In genomic region chr18:13605477-13605876, GRCh38 we compare ENCODE assay signal across 22 cellular contexts.
DNase-seq lines count a peak whose midpoint lies in the region; ATAC-seq, FAIRE-seq and TF ChIP-seq lines count a peak whose summit lies in the region.
"Had no signal": no experiment of that assay in that cellular context is flagged by ENCODE, and none has a peak within 500 bp of the region (broad histone marks: within the 10 kb centered on the region; RNA-seq: fewer than 3 reads in every experiment).

No MANE protein-coding gene starts in this region.

- H3K4me3 Mint-ChIP-seq in activated CD8-positive, alpha-beta memory T cell treated with anti-CD3 and anti-CD28 coated beads, Interleukin-2, amount 10 ng/mL, durations not matched to agents 7 days and 5 days = no peak overlapping the region
- H3K4me3 Mint-ChIP-seq in activated T-cell treated with anti-CD3 and anti-CD28 coated beads, Interleukin-2, amount 50 U/mL, for 4 hours = no peak overlapping the region
- H3K4me3 Mint-ChIP-seq: IgD-negative memory B cell had no signal

- no peak for ATAC-seq in activated CD8-positive, alpha-beta memory T cell treated with anti-CD3 and anti-CD28 coated beads, Interleukin-2, amount 10 ng/mL, durations not matched to agents 7 days and 5 days
- no peak for ATAC-seq in activated T-cell treated with anti-CD3 and anti-CD28 coated beads, Interleukin-2, amount 50 U/mL, for 4 hours

- 0 out of 2 replicates have a peak overlapping the region, but pooled peaks have one; percentile 50 for H2BK12ac ChIP-seq in H1 (ENCODE audit: low read depth, low read length)

- TF ChIP-seq EP300 in H1 (IDR thresholded peaks at IDR 0.05; ENCODE audit: borderline replicate concordance in 1 of 2, low read depth in 2 of 2, low read length in 2 of 2) = no peak

- TF ChIP-seq RAD21 in H1 (IDR thresholded peaks at IDR 0.05 in 1 of 2, conservative IDR thresholded peaks at IDR 0.05 in 1 of 2; ENCODE audit: low read depth in 2 of 2, low read length in 2 of 2) = no peak

- H3K4ac ChIP-seq in H1 (replicated peaks; ENCODE audit: insufficient read length, low read depth, low read length) = no peak overlapping the region

- no peak overlapping the region for H4K91ac ChIP-seq in H1 (replicated peaks; ENCODE audit: insufficient read length, low read length)

- no peak overlapping the region for H2BK5ac ChIP-seq in H1 (ENCODE audit: low read depth, low read length)

- H3K56ac ChIP-seq in H1 (replicated peaks; ENCODE audit: insufficient read length, low read depth, low read length) = no peak overlapping the region

- no peak overlapping the region for H2AFZ ChIP-seq in H1 (ENCODE audit: low read length)
- H2AFZ ChIP-seq: GM23248 had no signal

- POLR2A ChIA-PET in H1 (lab: Charles Lee; ENCODE audit: partially characterized antibody) = no interaction called here

- TF ChIP-seq CTCF in H1 (IDR thresholded peaks at IDR 0.05; ENCODE audit: control extremely low read depth in 1 of 3, insufficient read depth in 1 of 3, low read depth in 1 of 3, low read length in 3 of 3) (no peak), Peyer's patch (IDR thresholded peaks at IDR 0.05) (no peak)

- H3K27ac Mint-ChIP-seq in activated CD8-positive, alpha-beta memory T cell treated with anti-CD3 and anti-CD28 coated beads, Interleukin-2, amount 10 ng/mL, durations not matched to agents 7 days and 5 days = no peak overlapping the region

- no peaks in the 10 kb centered on the region for H3K36me3 ChIP-seq in H1 (ENCODE audit: control insufficient read depth in 2 of 4, insufficient read depth in 4 of 4, low read length in 3 of 4)
- no peaks in the 10 kb centered on the region for H3K36me3 ChIP-seq in Peyer's patch

- H4K8ac ChIP-seq in H1 (ENCODE audit: extremely low read depth, insufficient read depth, low read length) = peak overlapping the region; percentile 86; the same call in 1 of the 2 replicates

- peak; percentile 83 for FAIRE-seq in GM12891 (lab: Jason Lieb, UNC)
- FAIRE-seq in H1 (lab: Jason Lieb, UNC) = no peak
- peak; percentile 94 for FAIRE-seq in urothelium cell line (lab: Jason Lieb, UNC)

- H3K27me3 ChIP-seq in H1 (replicated peaks in 1 of 4; ENCODE audit: control insufficient read depth in 3 of 4, extremely low read depth in 1 of 4, insufficient read depth in 3 of 4, low read length in 3 of 4) (peaks cover 0 to 2% (median under 1%) of the 10 kb centered on the region in 4 experiments; a peak in 2 of 7 replicates), Peyer's patch (no peaks in the 10 kb centered on the region)

- 86% methylated on average over 5 of the region's 5 CpGs; no CpG with 5 or more reads in 1 of the 2 experiments for WGBS in H1 (ENCODE audit: extremely low coverage in 1 of 2, insufficient coverage in 1 of 2, insufficient read length in 1 of 2, insufficient replicate concordance in 2 of 2, low coverage in 1 of 2, low lambda C conversion rate in 2 of 2, missing lambda C conversion rate in 1 of 2), 2 experiments

- DNase-seq in activated CD8-positive, alpha-beta memory T cell treated with anti-CD3 and anti-CD28 coated beads, Interleukin-2, amount 10 ng/mL, durations not matched to agents 7 days and 5 days = peak; percentile 38
- DNase-seq in activated CD8-positive, alpha-beta memory T cell treated with anti-CD3 and anti-CD28 coated beads, Interleukin-2, amount 50 U/mL, for 4 hours = no peak
- DNase-seq in GM12891 (ENCODE audit: insufficient read length, low spot score) (no peak), H1 (ENCODE audit: low read depth in 1 of 2, low spot score in 2 of 2) (no peak), urothelium cell line (ENCODE audit: low spot score) (no peak), Peyer's patch (no peak)
- no peak for DNase-seq in activated T-cell treated with anti-CD3 and anti-CD28 coated beads, Interleukin-2, amount 50 U/mL, for 4 hours
- no peak for DNase-seq in stimulated activated CD4-positive, alpha-beta T cell treated with anti-CD3 and anti-CD28 coated beads, Interleukin-1b, Interleukin-23, amount 100 ng/mL, for 48 hours
- DNase-seq: ACHN; Caco-2; DMS153; EL; GM23248; HCEC 1CT; MV-4-11; NCI-H1694 treated with DMSO at 0.1 percent for 48 hours; NCI-H69; NK-92 treated with Interleukin-12 subunit alpha and Interleukin-12 subunit beta, amount 100 ng/mL, for 24 hours; OCI-M1; SHP77 had no signal

- H4K5ac ChIP-seq in H1 (ENCODE audit: insufficient read length, low read depth, low read length) = no peak overlapping the region

- H3K18ac ChIP-seq in H1 (ENCODE audit: extremely low read depth, low read length) = no peak overlapping the region

- no peaks in the 10 kb centered on the region for H3K27me3 Mint-ChIP-seq in activated CD8-positive, alpha-beta memory T cell treated with anti-CD3 and anti-CD28 coated beads, Interleukin-2, amount 10 ng/mL, durations not matched to agents 7 days and 5 days
- no peaks in the 10 kb centered on the region for H3K27me3 Mint-ChIP-seq in activated T-cell treated with anti-CD3 and anti-CD28 coated beads, Interleukin-2, amount 50 U/mL, for 4 hours (ENCODE audit: low read depth)

- H3K9ac ChIP-seq in H1 (replicated peaks in 1 of 4; ENCODE audit: extremely low read depth in 1 of 4, low read depth in 3 of 4, low read length in 3 of 4) = no peak overlapping the region
- H3K9ac ChIP-seq: GM23248 had no signal

- H3K79me2 ChIP-seq in H1 (ENCODE audit: control insufficient read depth in 1 of 2, insufficient read depth in 2 of 2, low read length in 2 of 2) = no peaks in the 10 kb centered on the region

- no peak overlapping the region for H3K27ac ChIP-seq in H1 (ENCODE audit: low read depth, low read length)
- no peak overlapping the region for H3K27ac ChIP-seq in Peyer's patch
- H3K27ac ChIP-seq: GM23248 had no signal

- H2BK120ac ChIP-seq in H1 (replicated peaks; ENCODE audit: low read depth, low read length) = no peak overlapping the region

- H3K23me2 ChIP-seq in H1 (ENCODE audit: low read depth, low read length) = no peaks in the 10 kb centered on the region; the same call in 1 of the 2 replicates

- no peaks in the 10 kb centered on the region for H3K9me3 Mint-ChIP-seq in activated CD8-positive, alpha-beta memory T cell treated with anti-CD3 and anti-CD28 coated beads, Interleukin-2, amount 10 ng/mL, durations not matched to agents 7 days and 5 days (ENCODE audit: low read depth)
- H3K9me3 Mint-ChIP-seq in activated T-cell treated with anti-CD3 and anti-CD28 coated beads, Interleukin-2, amount 50 U/mL, for 4 hours = no peaks in the 10 kb centered on the region
- H3K9me3 Mint-ChIP-seq: IgD-negative memory B cell had no signal

- CTCF ChIA-PET in activated CD8-positive, alpha-beta memory T cell treated with anti-CD3 and anti-CD28 coated beads, Interleukin-2, amount 10 ng/mL, durations not matched to agents 7 days and 5 days (lab: Charles Lee) = interaction anchor here (1.5 to 1.9 kb wide), 3 partner anchors 9 to 44 kb away, joined by 3 to 6 read pairs (median 4); no protein-coding TSS in a partner anchor
- CTCF ChIA-PET in H1 (lab: Charles Lee; ENCODE audit: partially characterized antibody) = interaction anchor here (0.7 kb wide), 1 partner anchor 1940 kb away, joined by 3 read pairs; no protein-coding TSS in a partner anchor

- no peak overlapping the region for H3K4me3 ChIP-seq in H1 (ENCODE audit: extremely low read depth in 1 of 4, insufficient read depth in 2 of 4, low read depth in 3 of 4, low read length in 4 of 4)
- no peak overlapping the region for H3K4me3 ChIP-seq in Peyer's patch
- H3K4me3 ChIP-seq: GM23248, SK-N-MC had no signal

- no peak overlapping the region for H3K14ac ChIP-seq in H1 (ENCODE audit: insufficient read length)

- TF ChIP-seq POLR2A in GM12891 (IDR thresholded peaks at IDR 0.05; ENCODE audit: low read depth, low read length) = no peak
- TF ChIP-seq POLR2A in H1 (IDR thresholded peaks at IDR 0.05; ENCODE audit: control extremely low read depth in 1 of 2, low read depth in 2 of 2, low read length in 2 of 2) = no peak
- no peak for TF ChIP-seq POLR2A in Peyer's patch (IDR thresholded peaks at IDR 0.05)

- H3K4me1 ChIP-seq in H1 (replicated peaks in 1 of 4; ENCODE audit: control insufficient read depth in 3 of 4, insufficient read depth in 4 of 4, low read length in 3 of 4) (0 out of 7 replicates have a peak, but pooled peaks cover 0 to 1% (median under 1%) of the 10 kb centered on the region in 4 experiments), Peyer's patch (peaks cover 0 to 10% (median 2%) of the 10 kb centered on the region in 4 donors)
- H3K4me1 ChIP-seq: Caco-2 had no signal

- no peaks in the 10 kb centered on the region for H3K79me1 ChIP-seq in H1 (ENCODE audit: low read depth, low read length)

- no peak overlapping the region for H2BK20ac ChIP-seq in H1 (ENCODE audit: low read length)

- no peak overlapping the region for H2AK5ac ChIP-seq in H1 (ENCODE audit: low read depth, low read length)

- H3K4me1 Mint-ChIP-seq in activated CD8-positive, alpha-beta memory T cell treated with anti-CD3 and anti-CD28 coated beads, Interleukin-2, amount 10 ng/mL, durations not matched to agents 7 days and 5 days = peaks cover 58% of the 10 kb centered on the region
- H3K4me1 Mint-ChIP-seq in activated T-cell treated with anti-CD3 and anti-CD28 coated beads, Interleukin-2, amount 50 U/mL, for 4 hours (ENCODE audit: low read depth) = peaks cover 22% of the 10 kb centered on the region

- no peaks in the 10 kb centered on the region for H4K20me1 ChIP-seq in H1 (replicated peaks in 1 of 2; ENCODE audit: control insufficient read depth in 1 of 2, insufficient read depth in 2 of 2, low read length in 2 of 2)

- peaks cover 16% of the 10 kb centered on the region for H3K36me3 Mint-ChIP-seq in activated CD8-positive, alpha-beta memory T cell treated with anti-CD3 and anti-CD28 coated beads, Interleukin-2, amount 10 ng/mL, durations not matched to agents 7 days and 5 days
- H3K36me3 Mint-ChIP-seq in activated T-cell treated with anti-CD3 and anti-CD28 coated beads, Interleukin-2, amount 50 U/mL, for 4 hours (ENCODE audit: insufficient read depth) = peaks cover 3% of the 10 kb centered on the region

- H3K9me3 ChIP-seq in H1 (ENCODE audit: insufficient read depth in 2 of 2, low read depth in 1 of 2, low read length in 1 of 2) (0 out of 4 replicates have a peak, but pooled peaks cover 0 to under 1% of the 10 kb centered on the region in 2 experiments), Peyer's patch (no peaks in the 10 kb centered on the region)
- H3K9me3 ChIP-seq: Caco-2 had no signal

- H3K23ac ChIP-seq in H1 (ENCODE audit: insufficient read length) = no peak overlapping the region

- no peak overlapping the region for H3K4me2 ChIP-seq in H1 (ENCODE audit: insufficient read depth in 1 of 2, low read depth in 2 of 2, low read length in 2 of 2)

- no peak overlapping the region for H2BK15ac ChIP-seq in H1 (ENCODE audit: low read length)

TF ChIP-seq in GM12891, 5 proteins besides CTCF, POLR2A, EP300 and RAD21 (continues in another document):
- TF ChIP-seq POLR2AphosphoS5 (IDR thresholded peaks at IDR 0.05; ENCODE audit: low read depth, low read length) (no peak), SPI1 (IDR thresholded peaks at IDR 0.05; ENCODE audit: low read depth, low read length) (no peak), PAX5 (IDR thresholded peaks at IDR 0.05; ENCODE audit: insufficient read depth, low read length, severe bottlenecking) (no peak)

TF ChIP-seq in H1, 55 proteins besides CTCF, POLR2A, EP300 and RAD21 (continues in another document):
- TF ChIP-seq CTBP2 (IDR thresholded peaks at IDR 0.05; ENCODE audit: borderline replicate concordance, insufficient read depth, insufficient read length, low read length) (no peak), TEAD4 (IDR thresholded peaks at IDR 0.05; ENCODE audit: low read depth, low read length) (no peak), TBP (IDR thresholded peaks at IDR 0.05; ENCODE audit: low read depth, low read length) (no peak)
